10 cellular contexts compared by ENCODE assay signal in genomic region chr11:60378359-60378758, GRCh38. TPM values are rescaled to one million over a fixed set of nuclear protein-coding genes. Genes with fewer than 3 reads are reported as not detected.
DNase-seq lines count a peak whose midpoint lies in the region; ATAC-seq, FAIRE-seq and TF ChIP-seq lines count a peak whose summit lies in the region.
"Had no signal": no experiment of that assay in that cellular context is flagged by ENCODE, and none has a peak within 500 bp of the region (broad histone marks: within the 10 kb centered on the region; RNA-seq: fewer than 3 reads in every experiment).

Gene MS4A7 (plus strand): TSS chr11:60378532. CDS start chr11:60383142, 4,610 bp downstream.

- H3K36me3 Mint-ChIP-seq in WTC11, result no peaks in the 10 kb centered on the region

- H3K9me3 ChIP-seq in sigmoid colon, result no peaks in the 10 kb centered on the region

- no peaks in the 10 kb centered on the region for H3K4me1 ChIP-seq in sigmoid colon

- TF ChIP-seq EP300 in sigmoid colon (IDR thresholded peaks at IDR 0.05), result no peak

- no peak for FAIRE-seq in D721Med (lab: Jason Lieb, UNC)

- ATAC-seq in Right ventricle myocardium inferior (peak; percentile 76), HG03354 (IDR thresholded peaks at IDR 0.05; ENCODE audit: poor library complexity, severe bottlenecking, unreplicated experiment) (peak; percentile 90), WTC11 (no peak)

- no peaks in the 10 kb centered on the region for H3K36me3 ChIP-seq in sigmoid colon

- peak within 1 kb of the TSS in 3 of 4 donors; percentile 5 to 34 (median 21) for H3K4me3 ChIP-seq in sigmoid colon

- H3K4me3 Mint-ChIP-seq in WTC11, result no peak within 1 kb of the TSS

- TF ChIP-seq CTCF in sigmoid colon (IDR thresholded peaks at IDR 0.05) (no peak), D721Med (IDR thresholded peaks at IDR 0.05; ENCODE audit: insufficient read depth, missing control alignments) (no peak), WTC11 (IDR thresholded peaks at IDR 0.05) (no peak)

- TF ChIP-seq POLR2A in sigmoid colon (IDR thresholded peaks at IDR 0.05) (peak; percentile 19 to 42), erythroblast (IDR thresholded peaks at IDR 0.05; ENCODE audit: low read length) (no peak)

- no peak for DNase-seq in Right ventricle myocardium inferior (ENCODE audit: missing footprints)
- DNase-seq in cardiac septum (ENCODE audit: low spot score), result no peak
- peak; percentile 72 for DNase-seq in sigmoid colon
- no peak for DNase-seq in D721Med (ENCODE audit: insufficient read length, low spot score)
- no peak for DNase-seq in erythroblast (lab: John Stamatoyannopoulos, UW)
- no peak for DNase-seq in WTC11 (ENCODE audit: low spot score)

- no peaks in the 10 kb centered on the region for H3K9me3 Mint-ChIP-seq in WTC11

- CTCF ChIA-PET in WTC11 (lab: Charles Lee), result interaction anchor here (1.5 kb wide), 1 partner anchor 14 kb away, joined by 4 read pairs; no protein-coding TSS in a partner anchor

- no peak within 1 kb of the TSS for H3K27ac Mint-ChIP-seq in WTC11

- H3K27ac ChIP-seq in angular gyrus (ENCODE audit: low read depth, low read length) (peak within 1 kb of the TSS; percentile 31), sigmoid colon (peak within 1 kb of the TSS; percentile 4 to 55 (median 36))

- intact Hi-C loops in Right ventricle myocardium inferior (cut with DNase I) (no loop called here), cardiac septum (cut with DNase I) (no loop called here), sigmoid colon (cut with DNase I) (no loop called here)

- peaks cover 7% of the 10 kb centered on the region for H3K4me1 Mint-ChIP-seq in WTC11

- H3K27me3 Mint-ChIP-seq in WTC11 (ENCODE audit: low read depth), result no peaks in the 10 kb centered on the region

- POLR2A ChIA-PET in WTC11 (lab: Charles Lee), result no interaction called here

- no peaks in the 10 kb centered on the region for H3K27me3 ChIP-seq in sigmoid colon

- WGBS in sigmoid colon, 2 donors, result 29 to 51% methylated on average over 3 of the region's 3 CpGs

TF ChIP-seq in WTC11, 78 proteins besides CTCF, POLR2A, EP300 and RAD21:
- no peak for TF ChIP-seq GRHL2 (CRISPR knock-in tag; IDR thresholded peaks at IDR 0.05; ENCODE audit: insufficient replicate concordance, severe bottlenecking)
- no peak for TF ChIP-seq ATF1 (CRISPR knock-in tag; IDR thresholded peaks at IDR 0.05)
- TF ChIP-seq TEAD1 (CRISPR knock-in tag; IDR thresholded peaks at IDR 0.05), result no peak
- no peak for TF ChIP-seq MLX (CRISPR knock-in tag; IDR thresholded peaks at IDR 0.05)
- TF ChIP-seq GABPB1 (CRISPR knock-in tag; IDR thresholded peaks at IDR 0.05), result no peak
- TF ChIP-seq ETV6 (CRISPR knock-in tag; IDR thresholded peaks at IDR 0.05), result no peak
- no peak for TF ChIP-seq MYBL2 (CRISPR knock-in tag; IDR thresholded peaks at IDR 0.05)
- TF ChIP-seq ATF2 (CRISPR knock-in tag; IDR thresholded peaks at IDR 0.05; ENCODE audit: borderline replicate concordance, low read depth), result no peak
- no peak for TF ChIP-seq SOX15 (CRISPR knock-in tag; IDR thresholded peaks at IDR 0.05)
- TF ChIP-seq ZNF423 (CRISPR knock-in tag; IDR thresholded peaks at IDR 0.05), result no peak
- no peak for TF ChIP-seq FOXP1 (CRISPR knock-in tag; IDR thresholded peaks at IDR 0.05; ENCODE audit: borderline replicate concordance)
- no peak for TF ChIP-seq ATF6 (CRISPR knock-in tag; IDR thresholded peaks at IDR 0.05)
- no peak for TF ChIP-seq FOXK1 (CRISPR knock-in tag; IDR thresholded peaks at IDR 0.05)
- TF ChIP-seq ATF3 (CRISPR knock-in tag; conservative IDR thresholded peaks at IDR 0.05), result no peak
- TF ChIP-seq E2F1 (CRISPR knock-in tag; IDR thresholded peaks at IDR 0.05), result no peak
- no peak for TF ChIP-seq ZNF512 (CRISPR knock-in tag; IDR thresholded peaks at IDR 0.05; ENCODE audit: borderline replicate concordance)
- TF ChIP-seq IRF1 (CRISPR knock-in tag; IDR thresholded peaks at IDR 0.05), result no peak
TF ChIP-seq in WTC11: peak in this region for 0.

RNA-seq across cellular contexts. Expression of gene MS4A7, which starts in this region (rescaled TPM):
- 14.5 TPM for total RNA-seq in Right ventricle myocardium inferior
- total RNA-seq in cardiac septum, result 8.2 TPM
- 10 to 100 TPM; 26.1 to 51.0 (median 32.2) TPM for total RNA-seq in sigmoid colon
- polyA plus RNA-seq in sigmoid colon, result 10 to 100 TPM in 2 of 3 donors, 1 to 10 TPM in 1; 6.9 to 39.8 (median 12.6) TPM
- total RNA-seq in WTC11 (2021), result 0.25 to 0.46 TPM (median 0.31 TPM) in 3 replicates
- total RNA-seq: T-helper 2 cell treated with Interferon-gamma antibody and Interleukin-4, amounts not matched to agents 100 ng/mL and 5 ng/mL, for 36 hours had no signal
- polyA plus RNA-seq: AG04450 had no signal
